Comparison of ENCODE assay signal across 21 cellular contexts in genomic region chr3:46325645-46326300, GRCh38. TPM values are rescaled to one million over a fixed set of nuclear protein-coding genes. Genes with fewer than 3 reads are reported as not detected.
DNase-seq lines count a peak whose midpoint lies in the region; ATAC-seq and TF ChIP-seq lines count a peak whose summit lies in the region.
"Had no signal": no experiment of that assay in that cellular context is flagged by ENCODE, and none has a peak within 500 bp of the region (broad histone marks: within the 10 kb centered on the region; RNA-seq: fewer than 3 reads in every experiment).

No MANE protein-coding gene starts in this region.

- no peak overlapping the region for H3K4me3 ChIP-seq in HAP-1
- H3K4me3 ChIP-seq: Peyer's patch had no signal

- no peaks in the 10 kb centered on the region for H3K9me3 Mint-ChIP-seq in central memory CD8-positive, alpha-beta T cell

- no peaks in the 10 kb centered on the region for H3K4me1 ChIP-seq in HAP-1
- H3K4me1 ChIP-seq: Peyer's patch had no signal

- in situ Hi-C loops in HAP-1 (cut with MboI; ENCODE audit: low sequenced_read_pairs) = no loop called here

- no peaks in the 10 kb centered on the region for H3K36me3 ChIP-seq in HAP-1 (replicated peaks)
- H3K36me3 ChIP-seq: Peyer's patch had no signal

- no peaks in the 10 kb centered on the region for H3K27me3 Mint-ChIP-seq in central memory CD8-positive, alpha-beta T cell

- DNase-seq in left cardiac atrium = no peak
- no peak for DNase-seq in left ventricle myocardium superior
- DNase-seq in central memory CD8-positive, alpha-beta T cell (ENCODE audit: low spot score in 2 of 2) = no peak
- no peak for DNase-seq in omental fat pad (ENCODE audit: low spot score)
- no peak for DNase-seq in HAP-1 (ENCODE audit: low spot score in 2 of 2)
- DNase-seq in SHP77 (lab: John Stamatoyannopoulos, UW) = no peak
- DNase-seq: GDM1; H9; Kasumi-1; MM.1S; NCI-H1048; NCI-H1417 treated with DMSO at 0.1 percent for 48 hours; NCI-H187; NCI-H2107; NCI-H510A; NCI-H748 treated with DMSO at 0.1 percent for 48 hours; NK-92 treated with Interleukin-12 subunit alpha and Interleukin-12 subunit beta, amount 100 ng/mL, for 24 hours; Peyer's patch had no signal

- H3K36me3 Mint-ChIP-seq in central memory CD8-positive, alpha-beta T cell (ENCODE audit: insufficient read depth) = peaks cover 1% of the 10 kb centered on the region

- H3K27ac Mint-ChIP-seq in central memory CD8-positive, alpha-beta T cell (ENCODE audit: low read depth) = no peak overlapping the region
- H3K27ac Mint-ChIP-seq: H9 had no signal

- H3K4me3 Mint-ChIP-seq in central memory CD8-positive, alpha-beta T cell = no peak overlapping the region
- H3K4me3 Mint-ChIP-seq: H9 had no signal

- TF ChIP-seq CTCF in omental fat pad (IDR thresholded peaks at IDR 0.05) = no peak

- H3K4me1 Mint-ChIP-seq in central memory CD8-positive, alpha-beta T cell = no peaks in the 10 kb centered on the region
- H3K4me1 Mint-ChIP-seq: H9 had no signal

- ATAC-seq in left cardiac atrium (peak; percentile 38 to 53), left ventricle myocardium superior (no peak), omental fat pad (ENCODE audit: low FRiP score) (peak; percentile 81), HG02759 (IDR thresholded peaks at IDR 0.05; ENCODE audit: unreplicated experiment) (no peak)
- peak; percentile 60 for ATAC-seq in central memory CD8-positive, alpha-beta T cell (replicated peaks; ENCODE audit: extremely low read depth, poor library complexity, severe bottlenecking)
- ATAC-seq: Right ventricle myocardium inferior had no signal

- H3K27me3 ChIP-seq in HAP-1 (ENCODE audit: low read depth) = no peaks in the 10 kb centered on the region
- H3K27me3 ChIP-seq: Peyer's patch had no signal

- H3K9me3 ChIP-seq in HAP-1 = no peaks in the 10 kb centered on the region
- H3K9me3 ChIP-seq: Peyer's patch had no signal

- intact Hi-C loops in left cardiac atrium (cut with DNase I) = no loop called here
- intact Hi-C loops in left ventricle myocardium superior (cut with micrococcal nuclease) = no loop called here

RNA-seq across cellular contexts. Expression of gene CCR2, which starts 28.1 kb away (rescaled TPM):
- total RNA-seq in left cardiac atrium (1 to 10 TPM; 1.9 to 3.9 TPM), left ventricle myocardium superior (1.3 TPM), omental fat pad (1 to 10 TPM; 1.3 to 5.4 (median 4.1) TPM)
- total RNA-seq: H9, SK-MEL-5 had no signal

RNA-seq across cellular contexts. Expression of gene CCR5, which starts 45.0 kb away (rescaled TPM):
- total RNA-seq in left cardiac atrium = 1 to 10 TPM; 1.4 to 2.2 TPM
- 0.62 TPM for total RNA-seq in left ventricle myocardium superior
- 1 to 10 TPM in 2 of 4 donors, under 1 TPM in 2; 0.16 to 5.2 (median 0.78) TPM for total RNA-seq in omental fat pad
- total RNA-seq: H9, SK-MEL-5 had no signal

Comparison
In these comparisons a context has a peak if more than half of its experiments do, and no peak if none do; other contexts are left out.
1. ATAC-seq: peak in left cardiac atrium (2 of 2), central memory CD8-positive, alpha-beta T cell (single experiment) and omental fat pad (single experiment); none in left ventricle myocardium superior (single experiment) and HG02759 (single experiment).